14 cellular contexts compared by ENCODE assay signal in the genomic region with DNA sequence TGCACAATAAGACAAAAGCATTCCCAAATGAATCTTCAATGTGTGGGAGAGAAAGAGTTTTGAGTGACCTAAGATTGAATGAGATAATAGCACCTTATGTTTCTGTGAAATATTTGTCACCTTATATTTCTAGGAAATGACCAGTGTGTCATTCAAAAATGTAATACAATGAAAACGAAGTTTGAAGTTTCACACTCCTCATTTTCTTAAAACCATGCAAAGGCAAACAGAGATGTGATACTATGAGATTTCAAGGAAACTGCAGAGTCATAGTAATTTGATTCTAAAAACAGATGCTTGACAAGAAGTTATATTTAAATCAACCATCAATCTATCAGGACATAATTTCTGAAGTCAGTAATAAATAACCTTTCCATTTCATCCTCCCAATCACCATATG.
"Had no signal": no experiment of that assay in that cellular context is flagged by ENCODE, and none has a peak within 500 bp of the region (broad histone marks: within the 10 kb centered on the region; RNA-seq: fewer than 3 reads in every experiment).

No MANE protein-coding gene starts in this region.

- H3K36me3 Mint-ChIP-seq: natural killer cell treated with Interleukin-12 subunit alpha and Interleukin-12 subunit beta and Interleukin-15 and Interleukin-18, amount 100 ng/mL, for 72 hours had no signal

- DNase-seq: activated CD4-positive, alpha-beta T cell treated with anti-CD3 and anti-CD28 coated beads for 48 hours; activated T-cell treated with anti-CD3 and anti-CD28 coated beads, Interleukin-2, amount 50 U/mL, for 48 hours; adrenal gland; caudate nucleus; colonic mucosa; foreskin melanocyte; head of caudate nucleus; mucosa of descending colon; ovary; stimulated activated CD4-positive, alpha-beta T cell treated with anti-CD3 and anti-CD28 coated beads, Interleukin-2, amount 100 ng/mL, for 48 hours; T1000; testis had no signal

- H3K4me3 ChIP-seq: adrenal gland, colonic mucosa, mucosa of descending colon, ovary, testis had no signal

- H3K4me3 Mint-ChIP-seq: stimulated activated naive CD8-positive, alpha-beta T cell treated with anti-CD3 and anti-CD28 coated beads, Interleukin-15, Interleukin-2, amounts not matched to agents 100 ng/mL and 50 ng/mL, for 24 hours had no signal

- H3K27ac Mint-ChIP-seq: stimulated activated naive CD8-positive, alpha-beta T cell treated with anti-CD3 and anti-CD28 coated beads, Interleukin-15, Interleukin-2, amounts not matched to agents 100 ng/mL and 50 ng/mL, for 24 hours had no signal

- ATAC-seq: mucosa of descending colon had no signal

- H3K27ac ChIP-seq: adrenal gland, colonic mucosa, ovary, testis had no signal

- H3K27me3 Mint-ChIP-seq: stimulated activated naive CD8-positive, alpha-beta T cell treated with anti-CD3 and anti-CD28 coated beads, Interleukin-15, Interleukin-2, amounts not matched to agents 100 ng/mL and 50 ng/mL, for 24 hours had no signal

- H3K9me3 Mint-ChIP-seq: natural killer cell treated with Interleukin-12 subunit alpha and Interleukin-12 subunit beta and Interleukin-15 and Interleukin-18, amount 100 ng/mL, for 72 hours; stimulated activated naive CD8-positive, alpha-beta T cell treated with anti-CD3 and anti-CD28 coated beads, Interleukin-15, Interleukin-2, amounts not matched to agents 100 ng/mL and 50 ng/mL, for 24 hours had no signal

- H3K9me3 ChIP-seq: adrenal gland, colonic mucosa, mucosa of descending colon, ovary, testis had no signal

- H3K4me1 ChIP-seq: adrenal gland, colonic mucosa, testis had no signal

- H3K36me3 ChIP-seq: adrenal gland, colonic mucosa, ovary had no signal
